Comparison of ENCODE assay signal across 18 cellular contexts in genomic region chr13:32212420-32212819, GRCh38.
DNase-seq lines count a peak whose midpoint lies in the region; ATAC-seq and TF ChIP-seq lines count a peak whose summit lies in the region.
"Had no signal": no experiment of that assay in that cellular context is flagged by ENCODE, and none has a peak within 500 bp of the region (broad histone marks: within the 10 kb centered on the region; RNA-seq: fewer than 3 reads in every experiment).

No MANE protein-coding gene starts in this region.

- H3K27me3 ChIP-seq in adipocyte (replicated peaks; ENCODE audit: control insufficient read depth, insufficient read depth, low read length), result no peaks in the 10 kb centered on the region
- H3K27me3 ChIP-seq in gastroesophageal sphincter, result no peaks in the 10 kb centered on the region
- H3K27me3 ChIP-seq in skeletal muscle satellite cell (ENCODE audit: control insufficient read depth, insufficient read depth, low read length), result no peaks in the 10 kb centered on the region
- H3K27me3 ChIP-seq: foreskin keratinocyte, stomach had no signal

- TF ChIP-seq POLR2A in gastroesophageal sphincter (IDR thresholded peaks at IDR 0.05), result no peak

- peak overlapping the region in 2 of 4 donors; percentile 16 to 37 for H3K27ac ChIP-seq in gastroesophageal sphincter
- H3K27ac ChIP-seq: foreskin keratinocyte had no signal

- 38 to 66% methylated on average over 3 of the region's 3 CpGs for WGBS in gastroesophageal sphincter (ENCODE audit: low coverage in 1 of 2), 2 donors

- DNase-seq in GM04503 (ENCODE audit: low read depth) (peak; percentile 66), adipocyte (ENCODE audit: low read depth) (peak; percentile 66), mesenteric fat pad (ENCODE audit: low spot score) (no peak), 8988T (no peak)
- no peak for DNase-seq in stimulated activated CD4-positive, alpha-beta T cell treated with anti-CD3 and anti-CD28 coated beads, Interleukin-4, amount 100 ng/mL, for 1 hour
- DNase-seq: activated CD4-positive, alpha-beta memory T cell treated with anti-CD3 and anti-CD28 coated beads for 36 hours; activated effector memory CD4-positive, alpha-beta T cell treated with Interleukin-2 at 50 U/mL for 16 hours; cerebellar nuclear complex; kidney; naive B cell; NCI-H1092; NCI-H2227 treated with DMSO at 0.1 percent for 48 hours; right cardiac atrium; stomach had no signal

- H3K4me3 ChIP-seq in adipocyte (ENCODE audit: low read length), result no peak overlapping the region
- no peak overlapping the region for H3K4me3 ChIP-seq in gastroesophageal sphincter
- peak overlapping the region; percentile 46 for H3K4me3 ChIP-seq in skeletal muscle satellite cell (ENCODE audit: low read length)
- H3K4me3 ChIP-seq: stomach had no signal

- H3K9me3 ChIP-seq in adipocyte (ENCODE audit: control insufficient read depth, low read length) (no peaks in the 10 kb centered on the region), gastroesophageal sphincter (no peaks in the 10 kb centered on the region), skeletal muscle satellite cell (replicated peaks; ENCODE audit: low read length) (no peaks in the 10 kb centered on the region)
- H3K9me3 ChIP-seq: stomach had no signal

- no peak for TF ChIP-seq EP300 in gastroesophageal sphincter (IDR thresholded peaks at IDR 0.05)

- peak overlapping the region; percentile 65 for H3K4me2 ChIP-seq in skeletal muscle satellite cell (ENCODE audit: low read length)

- H3K36me3 ChIP-seq in adipocyte (ENCODE audit: control insufficient read depth, insufficient read depth, low read length, severe bottlenecking) (no peaks in the 10 kb centered on the region), gastroesophageal sphincter (peaks cover 0 to 57% of the 10 kb centered on the region in 2 donors), skeletal muscle satellite cell (ENCODE audit: insufficient read depth, low read length) (peaks cover 4% of the 10 kb centered on the region)

- H3K4me1 ChIP-seq in adipocyte (ENCODE audit: control insufficient read depth, insufficient read depth, low read length) (peaks cover 41% of the 10 kb centered on the region), gastroesophageal sphincter (peaks cover 0 to 2% (median 0%) of the 10 kb centered on the region in 3 donors), skeletal muscle satellite cell (ENCODE audit: control insufficient read depth, insufficient read depth, low read length) (peaks cover 21% of the 10 kb centered on the region)
- H3K4me1 ChIP-seq: foreskin keratinocyte, stomach had no signal

- H3K9ac ChIP-seq in adipocyte (ENCODE audit: low read length) (peak overlapping the region; percentile 47), skeletal muscle satellite cell (ENCODE audit: low read depth, low read length) (peak overlapping the region; percentile 74)

- ATAC-seq in gastroesophageal sphincter, result peak; percentile 38
- ATAC-seq: foreskin keratinocyte, Panc1 had no signal

- TF ChIP-seq CTCF in gastroesophageal sphincter (IDR thresholded peaks at IDR 0.05), result no peak

Comparison
In these comparisons a context has a peak if more than half of its experiments do, and no peak if none do; other contexts are left out.
1. DNase-seq: peak in GM04503 (single experiment) and adipocyte (single experiment); none in mesenteric fat pad (single experiment), 8988T (single experiment) and stimulated activated CD4-positive, alpha-beta T cell treated with anti-CD3 and anti-CD28 coated beads, Interleukin-4, amount 100 ng/mL, for 1 hour (single experiment).